In the genomic region with DNA sequence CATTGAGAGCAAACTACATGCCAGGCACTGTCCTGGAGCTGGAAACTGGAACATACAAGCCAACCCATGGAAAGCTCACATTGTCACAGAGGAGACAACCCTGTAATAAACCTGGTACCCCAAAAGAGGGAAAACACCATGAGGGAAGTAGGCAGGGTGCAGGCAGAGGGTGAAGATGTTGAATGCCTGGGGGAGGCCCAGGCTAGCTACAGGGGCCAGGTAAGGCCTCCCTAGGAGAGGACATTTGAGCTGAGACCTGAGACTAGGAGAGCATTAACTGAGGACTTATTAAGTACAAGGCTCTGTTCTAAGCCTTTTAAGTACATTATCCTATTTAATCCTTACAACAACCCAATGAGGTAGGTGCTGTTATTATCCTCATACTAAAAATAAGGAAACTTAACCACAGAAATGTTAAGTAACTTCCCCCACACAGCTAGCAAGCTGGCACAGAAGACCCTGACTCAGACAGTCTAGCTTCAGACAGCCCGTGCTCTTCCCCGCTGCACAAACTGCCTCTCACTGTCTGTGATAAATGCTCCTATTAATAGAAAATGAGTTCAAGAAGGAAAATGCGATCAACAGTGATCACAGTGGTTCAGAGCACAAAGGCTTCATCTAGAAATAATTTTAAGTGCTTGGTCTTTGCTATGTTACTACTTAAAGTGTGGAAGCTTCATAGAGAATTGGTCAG, we compare ENCODE assay signal across 11 cellular contexts. TPM values are rescaled to one million over a fixed set of nuclear protein-coding genes. Genes with fewer than 3 reads are reported as not detected.
A peak's percentile ranks its signal among the peaks of the same experiment; 100 is the strongest.
DNase-seq lines count a peak whose midpoint lies in the region; ATAC-seq, FAIRE-seq and TF ChIP-seq lines count a peak whose summit lies in the region.
"Had no signal": no experiment of that assay in that cellular context is flagged by ENCODE, and none has a peak within 500 bp of the region (broad histone marks: within the 10 kb centered on the region; RNA-seq: fewer than 3 reads in every experiment).

No MANE protein-coding gene starts in this region.

- no peak for ATAC-seq in A549
- no peak for ATAC-seq in GM21619 (IDR thresholded peaks at IDR 0.05; ENCODE audit: unreplicated experiment)
- no peak for ATAC-seq in HG03354 (IDR thresholded peaks at IDR 0.05; ENCODE audit: poor library complexity, severe bottlenecking, unreplicated experiment)
- ATAC-seq: stimulated activated naive CD8-positive, alpha-beta T cell treated with anti-CD3 and anti-CD28 coated beads, Interleukin-15, Interleukin-2, amounts not matched to agents 100 U/mL and 50 U/mL, for 24 hours had no signal

- H3K4me1 ChIP-seq in A549: peaks cover 96% of the 10 kb centered on the region

- CTCF ChIA-PET in A549 (lab: Yijun Ruan, JAX): interaction anchor here (0.6 to 3.0 kb wide), 9 partner anchors 8 to 120 kb away, joined by 3 to 11 read pairs (median 4); no protein-coding TSS in a partner anchor

- H3K4me3 ChIP-seq in A549: no peak overlapping the region

- TF ChIP-seq RAD21 in A549 (conservative IDR thresholded peaks at IDR 0.05 in 1 of 2, IDR thresholded peaks at IDR 0.05 in 1 of 2): no peak

- H3K27ac ChIP-seq in A549: peak overlapping the region; percentile 88 to 95

- no peak for TF ChIP-seq EP300 in A549 (IDR thresholded peaks at IDR 0.05)

- no peaks in the 10 kb centered on the region for H3K9me3 ChIP-seq in A549

- no peak for FAIRE-seq in A549 (lab: Jason Lieb, UNC)
- FAIRE-seq: keratinocyte had no signal

- POLR2A ChIA-PET in A549 (lab: Yijun Ruan, JAX): interaction anchor here (1.6 to 2.2 kb wide), 2 partner anchors 11 to 42 kb away, joined by 4 to 5 read pairs; partner anchors contain the start of gene ZNF281

- no peak for TF ChIP-seq CTCF in A549 (IDR thresholded peaks at IDR 0.05)

- 76% methylated on average over 3 of the region's 3 CpGs for WGBS in A549 (ENCODE audit: missing lambda C conversion rate)

- DNase-seq in A549 (ENCODE audit: low read depth in 1 of 2, low spot score in 1 of 2) (no peak), KBM-7 (peak; percentile 57), amniotic epithelial cell (ENCODE audit: low read depth) (peak; percentile 95), kidney tubule cell (ENCODE audit: low spot score) (peak; percentile 75), T-helper 2 cell (no peak)
- no peak for DNase-seq in activated CD4-positive, alpha-beta T cell treated with anti-CD3 and anti-CD28 coated beads for 48 hours
- DNase-seq: NCI-H1930; stimulated activated naive CD8-positive, alpha-beta T cell treated with anti-CD3 and anti-CD28 coated beads, Interleukin-15, Interleukin-2, amounts not matched to agents 100 U/mL and 50 U/mL, for 24 hours had no signal

- TF ChIP-seq POLR2A in A549 (IDR thresholded peaks at IDR 0.05; ENCODE audit: low read length): no peak

- 0 out of 3 replicates have a peak overlapping the region, but pooled peaks have one; percentile 5 for H3K4me2 ChIP-seq in A549

- in situ Hi-C loops in KBM-7 (cut with MboI; ENCODE audit: low pct_unique_long_range_greater_than_20kb, low sequenced_read_pairs): no loop called here

TF ChIP-seq in A549, 52 proteins besides CTCF, POLR2A, EP300 and RAD21:
- TF ChIP-seq FOSB (CRISPR knock-in tag; IDR thresholded peaks at IDR 0.05) (no peak), RNF2 (IDR thresholded peaks at IDR 0.05; ENCODE audit: borderline replicate concordance, low read depth) (no peak), HOXB13 (CRISPR knock-in tag; IDR thresholded peaks at IDR 0.05; ENCODE audit: low read depth) (no peak), HOXA7 (CRISPR knock-in tag; IDR thresholded peaks at IDR 0.05) (no peak), FOSL2 (IDR thresholded peaks at IDR 0.05) (no peak), FOSL2 (CRISPR knock-in tag; IDR thresholded peaks at IDR 0.05) (no peak), ZFP36 (IDR thresholded peaks at IDR 0.05; ENCODE audit: borderline replicate concordance, partially characterized antibody) (no peak), JUNB (IDR thresholded peaks at IDR 0.05) (no peak), TFCP2L1 (CRISPR knock-in tag; IDR thresholded peaks at IDR 0.05) (no peak), MYC (IDR thresholded peaks at IDR 0.05; ENCODE audit: borderline replicate concordance, low read length) (no peak), RCOR1 (IDR thresholded peaks at IDR 0.05; ENCODE audit: low read depth, low read length) (no peak)

RNA-seq across cellular contexts. Expression of gene ZNF281, which starts 41.8 kb away (rescaled TPM):
- polyA plus RNA-seq in A549 (2011; rRNA removed): 39.1 and 40.8 TPM in 2 replicates
- 4.9 and 6.4 TPM in 2 replicates for polyA plus RNA-seq in A549 (2012; cell fraction: cytosol; rRNA removed)
- 6.6 and 7.5 TPM in 2 replicates for polyA plus RNA-seq in A549 (2012; cell fraction: nucleus; rRNA removed)
- polyA plus RNA-seq in A549 (2017; fragmentation: RNase III; extraction: RNeasy Plus Mini Kit Qiagen cat#74134 plus additional on column Dnase treatment): 30.8 to 33.7 TPM (median 31.5 TPM) in 3 replicates
- 40.1 and 40.2 TPM in 2 replicates for polyA minus RNA-seq in A549 (2011; rRNA and poly(A)+ RNA removed)

Comparison
In these comparisons a context has a peak if more than half of its experiments do, and no peak if none do; other contexts are left out.
1. DNase-seq: peak in KBM-7 (single experiment), amniotic epithelial cell (single experiment) and kidney tubule cell (single experiment); none in A549 (0 of 2), activated CD4-positive, alpha-beta T cell treated with anti-CD3 and anti-CD28 coated beads for 48 hours (single experiment) and T-helper 2 cell (0 of 5).